20 cellular contexts compared by ENCODE assay signal in the genomic region with DNA sequence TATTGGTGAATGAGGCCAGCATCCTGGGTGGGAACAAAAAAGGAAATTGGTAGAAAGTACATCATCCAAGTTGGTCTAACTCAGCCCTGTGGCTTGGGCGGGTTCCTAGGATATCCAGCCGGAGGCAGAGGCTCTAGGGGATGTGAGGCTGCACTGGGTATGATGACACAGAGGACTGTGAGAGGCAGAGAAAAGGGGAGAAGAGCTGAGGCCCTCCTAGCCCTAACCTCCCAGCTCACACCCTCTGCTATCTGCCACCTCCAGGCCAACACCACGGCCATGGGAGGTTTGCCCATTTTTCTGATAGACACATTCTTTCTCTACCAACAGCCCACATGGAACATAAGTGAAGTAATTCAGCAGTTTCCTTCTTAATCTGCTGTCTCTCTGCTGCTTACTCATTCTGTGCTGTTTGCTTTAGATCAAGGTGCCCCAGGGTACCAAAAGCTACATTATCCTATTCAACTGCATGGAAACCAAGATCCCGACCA.
A peak's percentile ranks its signal among the peaks of the same experiment; 100 is the strongest.
DNase-seq lines count a peak whose midpoint lies in the region; ATAC-seq, FAIRE-seq and TF ChIP-seq lines count a peak whose summit lies in the region.
"Had no signal": no experiment of that assay in that cellular context is flagged by ENCODE, and none has a peak within 500 bp of the region (broad histone marks: within the 10 kb centered on the region; RNA-seq: fewer than 3 reads in every experiment).

No MANE protein-coding gene starts in this region.

- no peak overlapping the region for H3K27ac Mint-ChIP-seq in astrocyte (ENCODE audit: unreplicated experiment)
- H3K27ac Mint-ChIP-seq: natural killer cell treated with Interleukin-12 subunit alpha and Interleukin-12 subunit beta and Interleukin-15 and Interleukin-18, amount 100 ng/mL, for 72 hours had no signal

- H3K4me1 ChIP-seq in astrocyte (ENCODE audit: insufficient read depth, low read length) = peaks cover 43% of the 10 kb centered on the region

- H2AFZ ChIP-seq in astrocyte (ENCODE audit: low read depth, low read length) = no peak overlapping the region

- H3K4me3 ChIP-seq in astrocyte (ENCODE audit: insufficient read depth, low read depth, low read length) = no peak overlapping the region
- no peak overlapping the region for H3K4me3 ChIP-seq in foreskin fibroblast (ENCODE audit: low read depth in 1 of 2, low read length in 2 of 2)
- H3K4me3 ChIP-seq: lower lobe of right lung, tibial nerve had no signal

- peak overlapping the region; percentile 50 for H3K4me2 ChIP-seq in astrocyte (ENCODE audit: low read length)

- no peaks in the 10 kb centered on the region for H4K20me1 ChIP-seq in astrocyte (ENCODE audit: insufficient read depth, low read length)

- H3K9ac ChIP-seq in astrocyte (ENCODE audit: low read length) = no peak overlapping the region

- no peak for FAIRE-seq in astrocyte (lab: Jason Lieb, UNC)

- no peak overlapping the region for H3K4me3 Mint-ChIP-seq in astrocyte (ENCODE audit: unreplicated experiment)
- H3K4me3 Mint-ChIP-seq: natural killer cell treated with Interleukin-12 subunit alpha and Interleukin-12 subunit beta and Interleukin-15 and Interleukin-18, amount 100 ng/mL, for 72 hours had no signal

- ATAC-seq in Right ventricle myocardium inferior = peak; percentile 57
- ATAC-seq in left lobe of liver = no peak
- ATAC-seq: lower lobe of right lung; natural killer cell treated with Interleukin-12 subunit alpha and Interleukin-12 subunit beta and Interleukin-15 and Interleukin-18, amount 100 ng/mL, for 72 hours had no signal

- H3K27ac ChIP-seq in astrocyte (ENCODE audit: low read depth, low read length) = peak overlapping the region; percentile 32
- H3K27ac ChIP-seq: 22Rv1, lower lobe of right lung, tibial nerve had no signal

- H3K79me2 ChIP-seq in astrocyte (ENCODE audit: insufficient read depth, low read length) = no peaks in the 10 kb centered on the region

- H3K27me3 ChIP-seq in astrocyte (ENCODE audit: insufficient read depth, low read length) = no peaks in the 10 kb centered on the region
- H3K27me3 ChIP-seq: tibial nerve had no signal

- H3K4me1 Mint-ChIP-seq in astrocyte (ENCODE audit: low read depth, unreplicated experiment) = peaks cover 39% of the 10 kb centered on the region

- TF ChIP-seq CTCF in astrocyte (IDR thresholded peaks at IDR 0.05; ENCODE audit: insufficient read depth, low read depth, low read length) = no peak
- no peak for TF ChIP-seq CTCF in foreskin fibroblast (IDR thresholded peaks at IDR 0.05; ENCODE audit: low read depth, low read length)

- H3K27me3 Mint-ChIP-seq in astrocyte (ENCODE audit: low read depth, unreplicated experiment) = no peaks in the 10 kb centered on the region

- H3K36me3 Mint-ChIP-seq in astrocyte (ENCODE audit: low read depth, unreplicated experiment) = peaks cover 2% of the 10 kb centered on the region
- H3K36me3 Mint-ChIP-seq: natural killer cell treated with Interleukin-12 subunit alpha and Interleukin-12 subunit beta and Interleukin-15 and Interleukin-18, amount 100 ng/mL, for 72 hours had no signal

- H3K9me3 ChIP-seq in astrocyte (ENCODE audit: insufficient read depth, low read depth, low read length) = no peaks in the 10 kb centered on the region
- H3K9me3 ChIP-seq: lower lobe of right lung, tibial nerve had no signal

- peaks cover 14% of the 10 kb centered on the region for H3K9me3 Mint-ChIP-seq in astrocyte (ENCODE audit: unreplicated experiment)
- H3K9me3 Mint-ChIP-seq: natural killer cell treated with Interleukin-12 subunit alpha and Interleukin-12 subunit beta and Interleukin-15 and Interleukin-18, amount 100 ng/mL, for 72 hours had no signal

- peak; percentile 59 for DNase-seq in Right ventricle myocardium inferior (ENCODE audit: missing footprints)
- DNase-seq in cardiac septum (ENCODE audit: low spot score) = no peak
- DNase-seq in astrocyte (ENCODE audit: low read depth) = peak; percentile 73
- DNase-seq in foreskin fibroblast = peak; percentile 79 to 87
- DNase-seq in medulla oblongata (ENCODE audit: extremely low spot score) = no peak
- no peak for DNase-seq in left lobe of liver (ENCODE audit: low spot score)
- DNase-seq in activated CD4-positive, alpha-beta T cell treated with anti-CD3 and anti-CD28 coated beads for 1 hour = no peak
- DNase-seq in amniotic stem cell (lab: John Stamatoyannopoulos, UW) = no peak
- DNase-seq: activated CD4-positive, CD25-positive, alpha-beta regulatory T cell; activated CD8-positive, alpha-beta memory T cell treated with anti-CD3 and anti-CD28 coated beads, Interleukin-2, amount 50 U/mL, for 4 hours; activated naive CD4-positive, alpha-beta T cell treated with anti-CD3 and anti-CD28 coated beads, Interleukin-2, amount 50 U/mL, for 16 hours; GF-D8; lower lobe of right lung; NCI-H146; OCI-M1; retina; stimulated activated CD4-positive, alpha-beta T cell treated with anti-CD3 and anti-CD28 coated beads, Interleukin-2, amount 100 ng/mL, for 24 hours had no signal

- no peaks in the 10 kb centered on the region for H3K36me3 ChIP-seq in astrocyte (ENCODE audit: insufficient read depth, low read length)
- H3K36me3 ChIP-seq: lower lobe of right lung, tibial nerve had no signal

- intact Hi-C loops in Right ventricle myocardium inferior (cut with DNase I) = no loop called here
- intact Hi-C loops in cardiac septum (cut with DNase I) = no loop called here

Comparison
In these comparisons a context has a peak if more than half of its experiments do, and no peak if none do; other contexts are left out.
1. DNase-seq: peak in Right ventricle myocardium inferior (single experiment), astrocyte (single experiment) and foreskin fibroblast (2 of 2); none in cardiac septum (single experiment), medulla oblongata (single experiment), left lobe of liver (single experiment), activated CD4-positive, alpha-beta T cell treated with anti-CD3 and anti-CD28 coated beads for 1 hour (single experiment) and amniotic stem cell (single experiment).